ENCODE assay signal across 9 cellular contexts in the genomic region with DNA sequence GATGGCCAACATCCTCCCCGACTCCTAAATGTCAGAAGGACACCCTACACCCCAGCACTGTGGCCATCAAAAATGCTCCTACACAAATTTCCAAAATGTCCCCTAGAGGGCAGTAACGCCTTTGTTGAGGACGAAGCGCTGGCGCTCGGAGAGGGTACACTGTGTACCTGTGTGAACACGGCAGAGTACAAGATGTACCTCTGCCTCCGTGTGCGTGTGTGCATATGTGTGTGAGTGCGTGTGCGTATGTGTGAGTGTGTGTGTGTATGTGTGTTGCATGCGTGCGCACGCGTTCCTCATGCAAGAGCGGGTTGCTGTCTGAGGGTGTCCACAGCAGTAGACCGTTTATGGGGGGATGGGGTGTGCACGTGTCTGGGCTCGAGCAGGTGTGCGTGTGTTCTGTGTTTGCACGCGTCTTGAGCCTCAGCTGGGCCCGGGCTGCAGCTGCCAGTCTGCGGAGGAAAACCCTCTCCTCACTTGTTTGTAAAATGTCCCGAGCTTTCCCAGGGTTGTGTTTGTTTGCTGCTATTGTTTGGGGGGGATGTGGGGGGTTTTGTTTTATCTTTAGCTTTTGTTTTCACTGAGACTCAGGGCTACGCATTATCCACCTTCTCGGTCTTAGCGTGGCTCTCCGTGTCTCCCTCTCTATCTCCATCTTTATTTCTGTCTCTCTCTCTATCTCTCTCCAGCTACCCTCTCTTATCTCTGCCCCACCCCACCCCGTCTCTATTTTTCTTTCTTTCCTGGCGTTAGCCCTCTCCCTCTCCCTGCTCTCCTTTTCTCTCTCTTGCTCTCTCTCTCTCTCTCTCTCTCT. TPM values are rescaled to one million over a fixed set of nuclear protein-coding genes. Genes with fewer than 3 reads are reported as not detected.
DNase-seq lines count a peak whose midpoint lies in the region; ATAC-seq and FAIRE-seq lines count a peak whose summit lies in the region.
"Had no signal": no experiment of that assay in that cellular context is flagged by ENCODE, and none has a peak within 500 bp of the region (broad histone marks: within the 10 kb centered on the region; RNA-seq: fewer than 3 reads in every experiment).

No MANE protein-coding gene starts in this region.

- peaks cover 7% of the 10 kb centered on the region for H3K4me1 ChIP-seq in CD8-positive, alpha-beta memory T cell (ENCODE audit: insufficient read depth, low read length)
- H3K4me1 ChIP-seq in endocrine pancreas (ENCODE audit: control insufficient read depth, insufficient read depth, low read length), result no peaks in the 10 kb centered on the region

- peak overlapping the region; percentile 80 to 96 (median 88) for H3K27ac Mint-ChIP-seq in CD8-positive, alpha-beta memory T cell
- peak overlapping the region; percentile 69 for H3K27ac Mint-ChIP-seq in activated CD8-positive, alpha-beta T cell treated with anti-CD3 and anti-CD28 coated beads, Interleukin-2, amount 10 ng/mL, durations not matched to agents 7 days and 5 days
- H3K27ac Mint-ChIP-seq in stimulated activated naive CD8-positive, alpha-beta T cell treated with anti-CD3 and anti-CD28 coated beads, Interleukin-15, Interleukin-2, amounts not matched to agents 100 ng/mL and 50 ng/mL, for 24 hours, result peak overlapping the region; percentile 62

- H3K36me3 Mint-ChIP-seq in CD8-positive, alpha-beta memory T cell, result no peaks in the 10 kb centered on the region
- no peaks in the 10 kb centered on the region for H3K36me3 Mint-ChIP-seq in activated CD8-positive, alpha-beta T cell treated with anti-CD3 and anti-CD28 coated beads, Interleukin-2, amount 10 ng/mL, durations not matched to agents 7 days and 5 days (ENCODE audit: low read depth)
- no peaks in the 10 kb centered on the region for H3K36me3 Mint-ChIP-seq in stimulated activated naive CD8-positive, alpha-beta T cell treated with anti-CD3 and anti-CD28 coated beads, Interleukin-15, Interleukin-2, amounts not matched to agents 100 ng/mL and 50 ng/mL, for 24 hours (ENCODE audit: low read depth)

- H3K9me3 ChIP-seq in CD8-positive, alpha-beta memory T cell (ENCODE audit: low read length), result no peaks in the 10 kb centered on the region
- no peaks in the 10 kb centered on the region for H3K9me3 ChIP-seq in endocrine pancreas (ENCODE audit: control insufficient read depth, low read length)

- no peaks in the 10 kb centered on the region for H3K9me3 Mint-ChIP-seq in CD8-positive, alpha-beta memory T cell
- no peaks in the 10 kb centered on the region for H3K9me3 Mint-ChIP-seq in activated CD8-positive, alpha-beta T cell treated with anti-CD3 and anti-CD28 coated beads, Interleukin-2, amount 10 ng/mL, durations not matched to agents 7 days and 5 days (ENCODE audit: insufficient read depth)
- H3K9me3 Mint-ChIP-seq in stimulated activated naive CD8-positive, alpha-beta T cell treated with anti-CD3 and anti-CD28 coated beads, Interleukin-15, Interleukin-2, amounts not matched to agents 100 ng/mL and 50 ng/mL, for 24 hours, result no peaks in the 10 kb centered on the region

- FAIRE-seq in GM19239 (lab: Jason Lieb, UNC), result peak; percentile 98

- no peak overlapping the region for H3K27ac ChIP-seq in CD8-positive, alpha-beta memory T cell (ENCODE audit: low read depth, low read length)
- H3K27ac ChIP-seq: epithelial cell of prostate had no signal

- no peak overlapping the region for H3K9ac ChIP-seq in endocrine pancreas (ENCODE audit: control insufficient read depth, insufficient read depth, low read length)

- POLR2A ChIA-PET in CD8-positive, alpha-beta memory T cell (lab: Charles Lee), result interaction anchor here (0.9 to 2.7 kb wide), 2 partner anchors 10 to 154 kb away, joined by 3 to 28 read pairs; a partner anchor contains a TSS
- POLR2A ChIA-PET in activated CD8-positive, alpha-beta T cell treated with anti-CD3 and anti-CD28 coated beads, Interleukin-2, amount 10 ng/mL, durations not matched to agents 7 days and 5 days (lab: Charles Lee), result interaction anchor here (0.7 to 1.7 kb wide), 3 partner anchors 10 to 128 kb away, joined by 3 to 9 read pairs (median 3); a partner anchor contains a TSS

- H3K4me1 Mint-ChIP-seq in CD8-positive, alpha-beta memory T cell, result peaks cover 10 to 19% (median 13%) of the 10 kb centered on the region in 3 donors
- H3K4me1 Mint-ChIP-seq in activated CD8-positive, alpha-beta T cell treated with anti-CD3 and anti-CD28 coated beads, Interleukin-2, amount 10 ng/mL, durations not matched to agents 7 days and 5 days (ENCODE audit: low read depth), result peaks cover 12% of the 10 kb centered on the region
- peaks cover 17% of the 10 kb centered on the region for H3K4me1 Mint-ChIP-seq in stimulated activated naive CD8-positive, alpha-beta T cell treated with anti-CD3 and anti-CD28 coated beads, Interleukin-15, Interleukin-2, amounts not matched to agents 100 ng/mL and 50 ng/mL, for 24 hours (ENCODE audit: low read depth)

- DNase-seq in CD8-positive, alpha-beta memory T cell, result peak; percentile 35 to 84 (median 78)
- DNase-seq in GM19239 (ENCODE audit: insufficient read length, low spot score) (peak; percentile 33), NCI-H510A treated with DMSO at 0.1 percent for 48 hours (lab: John Stamatoyannopoulos, UW) (peak; percentile 70), middle frontal gyrus (ENCODE audit: extremely low spot score, low spot score) (peak; percentile 42)
- DNase-seq in activated CD8-positive, alpha-beta T cell treated with anti-CD3 and anti-CD28 coated beads, Interleukin-2, amount 10 ng/mL, durations not matched to agents 7 days and 5 days, result peak; percentile 74

- H3K36me3 ChIP-seq in CD8-positive, alpha-beta memory T cell (ENCODE audit: insufficient read depth, low read length), result no peaks in the 10 kb centered on the region
- H3K36me3 ChIP-seq in endocrine pancreas (ENCODE audit: control insufficient read depth, insufficient read depth, low read length), result no peaks in the 10 kb centered on the region

- peak overlapping the region; percentile 81 for H3K4me3 ChIP-seq in CD8-positive, alpha-beta memory T cell (ENCODE audit: low read length)
- peak overlapping the region; percentile 30 for H3K4me3 ChIP-seq in endocrine pancreas (ENCODE audit: control insufficient read depth, insufficient read depth, low read length)

- H3K27me3 ChIP-seq in CD8-positive, alpha-beta memory T cell (ENCODE audit: insufficient read depth, low read length, poor library complexity, severe bottlenecking), result no peaks in the 10 kb centered on the region
- no peaks in the 10 kb centered on the region for H3K27me3 ChIP-seq in endocrine pancreas (ENCODE audit: control insufficient read depth, insufficient read depth, low read length)

- peaks cover 4 to 7% of the 10 kb centered on the region in 2 donors for H3K27me3 Mint-ChIP-seq in CD8-positive, alpha-beta memory T cell
- peaks cover 3% of the 10 kb centered on the region for H3K27me3 Mint-ChIP-seq in activated CD8-positive, alpha-beta T cell treated with anti-CD3 and anti-CD28 coated beads, Interleukin-2, amount 10 ng/mL, durations not matched to agents 7 days and 5 days (ENCODE audit: low read depth)
- no peaks in the 10 kb centered on the region for H3K27me3 Mint-ChIP-seq in stimulated activated naive CD8-positive, alpha-beta T cell treated with anti-CD3 and anti-CD28 coated beads, Interleukin-15, Interleukin-2, amounts not matched to agents 100 ng/mL and 50 ng/mL, for 24 hours

- CTCF ChIA-PET in CD8-positive, alpha-beta memory T cell (lab: Charles Lee), result interaction anchor here (0.8 to 2.1 kb wide), 8 partner anchors 9 to 76 kb away, joined by 3 to 9 read pairs (median 6); a partner anchor contains a TSS
- CTCF ChIA-PET in activated CD8-positive, alpha-beta T cell treated with anti-CD3 and anti-CD28 coated beads, Interleukin-2, amount 10 ng/mL, durations not matched to agents 7 days and 5 days (lab: Charles Lee), result interaction anchor here (1.0 to 1.6 kb wide), 4 partner anchors 15 to 374 kb away, joined by 3 to 9 read pairs (median 3); no protein-coding TSS in a partner anchor

- H3K4me3 Mint-ChIP-seq in CD8-positive, alpha-beta memory T cell, result peak overlapping the region; percentile 87 to 94 (median 93)
- peak overlapping the region; percentile 84 for H3K4me3 Mint-ChIP-seq in activated CD8-positive, alpha-beta T cell treated with anti-CD3 and anti-CD28 coated beads, Interleukin-2, amount 10 ng/mL, durations not matched to agents 7 days and 5 days
- peak overlapping the region; percentile 88 for H3K4me3 Mint-ChIP-seq in stimulated activated naive CD8-positive, alpha-beta T cell treated with anti-CD3 and anti-CD28 coated beads, Interleukin-15, Interleukin-2, amounts not matched to agents 100 ng/mL and 50 ng/mL, for 24 hours

- peak; percentile 78 for ATAC-seq in HG03354 (IDR thresholded peaks at IDR 0.05; ENCODE audit: poor library complexity, severe bottlenecking, unreplicated experiment)
- ATAC-seq in activated CD8-positive, alpha-beta T cell treated with anti-CD3 and anti-CD28 coated beads, Interleukin-2, amount 10 ng/mL, durations not matched to agents 7 days and 5 days, result peak; percentile 87

RNA-seq across cellular contexts. Expression of a gene that starts 10.4 kb away (rescaled TPM):
- 10 to 100 TPM; 38.4 to 47.9 TPM for total RNA-seq in CD8-positive, alpha-beta memory T cell
- 23.1 TPM for polyA plus RNA-seq in CD8-positive, alpha-beta memory T cell
- 10 to 100 TPM; 18.1 to 20.0 TPM for total RNA-seq in activated CD8-positive, alpha-beta T cell treated with anti-CD3 and anti-CD28 coated beads, Interleukin-2, amount 10 ng/mL, durations not matched to agents 7 days and 5 days

RNA-seq across cellular contexts. Expression of a gene that starts 22.1 kb away (rescaled TPM):
- total RNA-seq in CD8-positive, alpha-beta memory T cell, result 1 to 10 TPM; 4.6 to 4.8 TPM
- polyA plus RNA-seq in CD8-positive, alpha-beta memory T cell, result 1.6 TPM
- total RNA-seq in activated CD8-positive, alpha-beta T cell treated with anti-CD3 and anti-CD28 coated beads, Interleukin-2, amount 10 ng/mL, durations not matched to agents 7 days and 5 days, result 10 to 100 TPM; 11.5 to 11.6 TPM

RNA-seq across cellular contexts. Expression of a gene that starts 23.2 kb away (rescaled TPM):
- not detected for total RNA-seq in CD8-positive, alpha-beta memory T cell
- polyA plus RNA-seq in CD8-positive, alpha-beta memory T cell, result not detected
- not detected for total RNA-seq in activated CD8-positive, alpha-beta T cell treated with anti-CD3 and anti-CD28 coated beads, Interleukin-2, amount 10 ng/mL, durations not matched to agents 7 days and 5 days
